Comparison of ENCODE assay signal across 25 cellular contexts in genomic region chr2:39514825-39515224, GRCh38.
"Had no signal": no experiment of that assay in that cellular context is flagged by ENCODE, and none has a peak within 500 bp of the region (broad histone marks: within the 10 kb centered on the region; RNA-seq: fewer than 3 reads in every experiment).

No MANE protein-coding gene starts in this region.

- FAIRE-seq: kidney had no signal

- H3K27me3 ChIP-seq: breast epithelium, gastroesophageal sphincter, ovary, spleen, thyroid gland, upper lobe of left lung, vagina had no signal

- H3K4me3 Mint-ChIP-seq: activated CD4-positive, alpha-beta T cell treated with anti-CD3 and anti-CD28 coated beads for 36 hours; central memory CD8-positive, alpha-beta T cell; immature natural killer cell; mesothelial cell of epicardium; naive thymus-derived CD4-positive, alpha-beta T cell; T-helper 2 cell treated with Interferon-gamma antibody and Interleukin-4, amounts not matched to agents 5 μg/mL and 100 μg/mL, for 36 hours had no signal

- H3K27ac Mint-ChIP-seq: mesothelial cell of epicardium; progenitor cell of endocrine pancreas; T-helper 2 cell treated with Interferon-gamma antibody and Interleukin-4, amounts not matched to agents 5 μg/mL and 100 μg/mL, for 36 hours had no signal

- DNase-seq: activated CD4-positive, alpha-beta T cell treated with anti-CD3 and anti-CD28 coated beads for 36 hours; activated CD4-positive, alpha-beta T cell treated with anti-CD3 and anti-CD28 coated beads, Interleukin-2, amount 50 U/mL, for 4 hours; activated CD4-positive, CD25-positive, alpha-beta regulatory T cell; activated naive CD4-positive, alpha-beta T cell; activated T-cell treated with anti-CD3 and anti-CD28 coated beads for 4 hours; activated T-cell treated with anti-CD3 and anti-CD28 coated beads, Interleukin-2, amount 50 U/mL, for 72 hours; effector memory CD4-positive, alpha-beta T cell; immature natural killer cell; kidney; left colon; naive thymus-derived CD4-positive, alpha-beta T cell; ovary; retina; spleen; T-helper 1 cell; thyroid gland; upper lobe of left lung had no signal

- H3K9me3 ChIP-seq: breast epithelium, gastroesophageal sphincter, ovary, spleen, thyroid gland, upper lobe of left lung, vagina had no signal

- ATAC-seq: activated CD4-positive, alpha-beta T cell treated with anti-CD3 and anti-CD28 coated beads for 36 hours; activated naive CD4-positive, alpha-beta T cell treated with anti-CD3 and anti-CD28 coated beads, Interleukin-2, amount 50 U/mL, for 72 hours; activated T-cell treated with anti-CD3 and anti-CD28 coated beads, Interleukin-2, amount 50 U/mL, for 72 hours; gastroesophageal sphincter; naive thymus-derived CD4-positive, alpha-beta T cell had no signal

- H3K27ac ChIP-seq: thyroid gland, vagina had no signal

- H3K36me3 ChIP-seq: breast epithelium, gastroesophageal sphincter, ovary, spleen, thyroid gland, upper lobe of left lung, vagina had no signal

- H3K9me3 Mint-ChIP-seq: activated naive CD4-positive, alpha-beta T cell treated with anti-CD3 and anti-CD28 coated beads, Interleukin-2, amount 50 U/mL, for 72 hours; activated T-cell treated with anti-CD3 and anti-CD28 coated beads, Interleukin-2, amount 50 U/mL, for 72 hours; central memory CD8-positive, alpha-beta T cell; immature natural killer cell; mesothelial cell of epicardium; naive thymus-derived CD4-positive, alpha-beta T cell; T-helper 2 cell treated with Interferon-gamma antibody and Interleukin-4, amounts not matched to agents 5 μg/mL and 100 μg/mL, for 36 hours had no signal

- H3K4me3 ChIP-seq: breast epithelium, gastroesophageal sphincter, ovary, spleen, thyroid gland, upper lobe of left lung, vagina had no signal

- H3K27me3 Mint-ChIP-seq: central memory CD8-positive, alpha-beta T cell; naive thymus-derived CD4-positive, alpha-beta T cell had no signal
